Comparison of ENCODE assay signal across 10 cellular contexts in genomic region chr16:1232049-1232748, GRCh38. TPM values are rescaled to one million over a fixed set of nuclear protein-coding genes. Genes with fewer than 3 reads are reported as not detected.
"Had no signal": no experiment of that assay in that cellular context is flagged by ENCODE, and none has a peak within 500 bp of the region (broad histone marks: within the 10 kb centered on the region; RNA-seq: fewer than 3 reads in every experiment).

No MANE protein-coding gene starts in this region.

RNA-seq across cellular contexts. Expression of gene TPSB2, which starts 2.2 kb away (rescaled TPM):
- total RNA-seq: fibroblast of lung, mesothelial cell of epicardium, myocyte, neural crest cell, progenitor cell of endocrine pancreas, renal cortical epithelial cell had no signal
- polyA plus RNA-seq: fibroblast of lung, immature natural killer cell, keratinocyte had no signal

RNA-seq across cellular contexts. Expression of gene TPSG1, which starts 7.1 kb away (rescaled TPM):
- total RNA-seq: dorsolateral prefrontal cortex, fibroblast of lung, mesothelial cell of epicardium, myocyte, neural crest cell, progenitor cell of endocrine pancreas, renal cortical epithelial cell had no signal
- polyA plus RNA-seq: fibroblast of lung, immature natural killer cell, keratinocyte had no signal

RNA-seq across cellular contexts. Expression of gene TPSAB1, which starts 8.3 kb away (rescaled TPM):
- total RNA-seq: fibroblast of lung, mesothelial cell of epicardium, myocyte, neural crest cell, progenitor cell of endocrine pancreas, renal cortical epithelial cell had no signal
- polyA plus RNA-seq: fibroblast of lung, immature natural killer cell, keratinocyte had no signal

RNA-seq across cellular contexts. Expression of gene TPSD1, which starts 23.7 kb away (rescaled TPM):
- total RNA-seq: fibroblast of lung, mesothelial cell of epicardium, myocyte, neural crest cell, progenitor cell of endocrine pancreas, renal cortical epithelial cell, right lobe of liver had no signal
- polyA plus RNA-seq: fibroblast of lung, immature natural killer cell, keratinocyte had no signal
